In genomic region chr22:41781508-41781906, GRCh38 we compare ENCODE assay signal across 9 cellular contexts. TPM values are rescaled to one million over a fixed set of nuclear protein-coding genes. Genes with fewer than 3 reads are reported as not detected.
DNase-seq lines count a peak whose midpoint lies in the region; ATAC-seq and TF ChIP-seq lines count a peak whose summit lies in the region.
"Had no signal": no experiment of that assay in that cellular context is flagged by ENCODE, and none has a peak within 500 bp of the region (broad histone marks: within the 10 kb centered on the region; RNA-seq: fewer than 3 reads in every experiment).

No MANE protein-coding gene starts in this region.

- no peak for TF ChIP-seq EP300 in gastroesophageal sphincter (IDR thresholded peaks at IDR 0.05)

- H4K20me1 ChIP-seq in BLaER1 treated with 17β-estradiol and CSF1 and Interleukin-3, amounts not matched to agents 10 nM and 100 nM, result no peaks in the 10 kb centered on the region

- peak overlapping the region in 7 of 10 experiments; percentile 25 to 67 (median 44); a peak in 12 of 20 replicates for H3K4me3 ChIP-seq in BLaER1 treated with 17β-estradiol and CSF1 and Interleukin-3, amounts not matched to agents 10 nM and 100 nM
- no peak overlapping the region for H3K4me3 ChIP-seq in gastroesophageal sphincter

- H3K9ac ChIP-seq in BLaER1 treated with 17β-estradiol and CSF1 and Interleukin-3, amounts not matched to agents 10 nM and 100 nM, result peak overlapping the region; percentile 23 to 77 (median 64); a peak in 18 of 22 replicates

- H3K4me1 ChIP-seq in BLaER1 treated with 17β-estradiol and CSF1 and Interleukin-3, amounts not matched to agents 10 nM and 100 nM, result peaks cover 23 to 81% (median 57%) of the 10 kb centered on the region in 10 experiments
- no peaks in the 10 kb centered on the region for H3K4me1 ChIP-seq in gastroesophageal sphincter

- TF ChIP-seq CTCF in gastroesophageal sphincter (IDR thresholded peaks at IDR 0.05), result no peak

- H3K9me3 ChIP-seq in BLaER1 treated with 17β-estradiol and CSF1 and Interleukin-3, amounts not matched to agents 10 nM and 100 nM (replicated peaks in 1 of 11), result no peaks in the 10 kb centered on the region
- H3K9me3 ChIP-seq in KOPT-K1 (ENCODE audit: insufficient read depth, low read length, poor library complexity, severe bottlenecking), result no peaks in the 10 kb centered on the region
- no peaks in the 10 kb centered on the region for H3K9me3 ChIP-seq in gastroesophageal sphincter

- no peak for TF ChIP-seq POLR2A in gastroesophageal sphincter (IDR thresholded peaks at IDR 0.05)

- DNase-seq in inferior parietal cortex (ENCODE audit: extremely low spot score) (no peak), EL (no peak), glomerular visceral epithelial cell (ENCODE audit: extremely low spot score) (no peak), MV-4-11 (lab: John Stamatoyannopoulos, UW) (no peak)
- DNase-seq: DMS79 treated with DMSO at 0.1 percent for 48 hours had no signal

- peak overlapping the region; percentile 58 to 89 (median 72) for H3K27ac ChIP-seq in BLaER1 treated with 17β-estradiol and CSF1 and Interleukin-3, amounts not matched to agents 10 nM and 100 nM
- H3K27ac ChIP-seq in KOPT-K1 (ENCODE audit: low read depth, low read length, poor library complexity, severe bottlenecking) (peak overlapping the region; percentile 47), gastroesophageal sphincter (peak overlapping the region in 1 of 4 donors; percentile 25)

- H3K27me3 ChIP-seq in BLaER1 treated with 17β-estradiol and CSF1 and Interleukin-3, amounts not matched to agents 10 nM and 100 nM, result no peaks in the 10 kb centered on the region
- H3K27me3 ChIP-seq in gastroesophageal sphincter, result no peaks in the 10 kb centered on the region

- 60% methylated on average over 1 of the region's 1 CpG; no CpG with 5 or more reads in 1 of the 2 donors for WGBS in gastroesophageal sphincter (ENCODE audit: low coverage in 1 of 2), 2 donors

- peak overlapping the region; percentile 68 to 98 (median 86) for H3K4me2 ChIP-seq in BLaER1 treated with 17β-estradiol and CSF1 and Interleukin-3, amounts not matched to agents 10 nM and 100 nM

- ATAC-seq in GM21381 (IDR thresholded peaks at IDR 0.05; ENCODE audit: unreplicated experiment) (peak; percentile 13), gastroesophageal sphincter (peak; percentile 7)

- H3K36me3 ChIP-seq in BLaER1 treated with 17β-estradiol and CSF1 and Interleukin-3, amounts not matched to agents 10 nM and 100 nM, result peaks cover 0 to 6% (median 0%) of the 10 kb centered on the region in 11 experiments; a peak in 1 of 22 replicates
- H3K36me3 ChIP-seq in KOPT-K1 (ENCODE audit: insufficient read depth, low read length) (no peaks in the 10 kb centered on the region), gastroesophageal sphincter (no peaks in the 10 kb centered on the region)

RNA-seq across cellular contexts. Expression of gene CCDC134, which starts 19.0 kb away (rescaled TPM):
- 1 to 10 TPM; 3.8 to 8.9 (median 5.4) TPM for total RNA-seq in gastroesophageal sphincter

RNA-seq across cellular contexts. Expression of gene SREBF2, which starts 51.4 kb away (rescaled TPM):
- total RNA-seq in gastroesophageal sphincter, result 100 to 1,000 TPM in 1 of 4 donors, 10 to 100 TPM in 3; 39.7 to 101 (median 58.8) TPM

Comparison
In these comparisons a context has a peak if more than half of its experiments do, and no peak if none do; other contexts are left out.
1. H3K4me3 ChIP-seq: peak in BLaER1 treated with 17β-estradiol and CSF1 and Interleukin-3, amounts not matched to agents 10 nM and 100 nM (7 of 10); none in gastroesophageal sphincter (0 of 2).